ENCODE assay signal across 29 cellular contexts in the genomic region with DNA sequence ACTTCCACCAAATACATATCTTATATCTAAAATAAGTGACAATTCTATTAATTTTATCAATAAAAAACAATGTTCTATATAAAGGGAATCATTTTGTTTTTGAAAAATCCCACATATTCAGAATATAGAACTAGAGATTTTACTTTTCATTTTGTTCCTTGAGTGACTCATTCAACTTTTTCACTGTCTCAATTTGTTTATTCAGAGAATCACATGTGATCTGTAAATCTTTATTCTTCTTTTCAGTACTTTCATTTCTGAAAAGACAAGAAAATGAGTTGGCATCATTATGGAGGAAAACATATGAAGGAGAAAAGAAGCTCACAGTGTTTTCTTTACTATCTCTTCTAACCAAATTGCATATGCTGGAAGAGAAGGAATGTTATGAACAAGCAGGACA. TPM values are rescaled to one million over a fixed set of nuclear protein-coding genes. Genes with fewer than 3 reads are reported as not detected.
DNase-seq lines count a peak whose midpoint lies in the region; ATAC-seq, FAIRE-seq and TF ChIP-seq lines count a peak whose summit lies in the region.
"Had no signal": no experiment of that assay in that cellular context is flagged by ENCODE, and none has a peak within 500 bp of the region (broad histone marks: within the 10 kb centered on the region; RNA-seq: fewer than 3 reads in every experiment).

No MANE protein-coding gene starts in this region.

- H3F3A ChIP-seq in GM23248 (ENCODE audit: insufficient read depth) = no peaks in the 10 kb centered on the region

- peaks cover 15% of the 10 kb centered on the region for H3K4me1 ChIP-seq in ACC112 (ENCODE audit: control insufficient read depth, insufficient read depth, low read length, unreplicated experiment)
- H3K4me1 ChIP-seq in GM23248 (ENCODE audit: insufficient read depth) = peaks cover 8% of the 10 kb centered on the region
- H3K4me1 ChIP-seq in upper lobe of left lung = peaks cover 0 to 11% (median 5%) of the 10 kb centered on the region in 4 donors
- H3K4me1 ChIP-seq in endodermal cell (ENCODE audit: control insufficient read depth, insufficient read depth, low read length) = peaks cover 11% of the 10 kb centered on the region
- H3K4me1 ChIP-seq: BLaER1, parathyroid adenoma had no signal

- H3K27ac ChIP-seq in ACC112 (ENCODE audit: low read depth, low read length) (peak overlapping the region; percentile 45), GM23248 (no peak overlapping the region), upper lobe of left lung (no peak overlapping the region), endodermal cell (ENCODE audit: low read depth, low read length) (no peak overlapping the region)
- H3K27ac ChIP-seq: adrenal gland, BLaER1, parathyroid adenoma, spleen had no signal

- H3K36me3 Mint-ChIP-seq in endodermal cell (ENCODE audit: low read depth) = peaks cover 24% of the 10 kb centered on the region

- in situ Hi-C loops in GM23248 (cut with MboI) = loop anchor here (25.0 kb wide), 1 partner anchor 1317 kb away; no protein-coding TSS in a partner anchor

- no peaks in the 10 kb centered on the region for H4K20me1 ChIP-seq in GM23248 (ENCODE audit: insufficient read depth)
- H4K20me1 ChIP-seq: BLaER1 had no signal

- no peak for TF ChIP-seq CTCF in bronchial epithelial cell (IDR thresholded peaks at IDR 0.05; ENCODE audit: insufficient read depth, low read length, severe bottlenecking)
- TF ChIP-seq CTCF in upper lobe of left lung (IDR thresholded peaks at IDR 0.05) = no peak
- no peak for TF ChIP-seq CTCF in endodermal cell (conservative IDR thresholded peaks at IDR 0.05)

- H3K9ac ChIP-seq in GM23248 (no peak overlapping the region), endodermal cell (ENCODE audit: extremely low read depth, low read length, poor library complexity, severe bottlenecking) (no peak overlapping the region)
- H3K9ac ChIP-seq: BLaER1, parathyroid adenoma had no signal

- peaks cover 15% of the 10 kb centered on the region for H3K4me1 Mint-ChIP-seq in endodermal cell

- H3K9me3 ChIP-seq in GM23248 (ENCODE audit: low read depth) (no peaks in the 10 kb centered on the region), upper lobe of left lung (no peaks in the 10 kb centered on the region), endodermal cell (ENCODE audit: control insufficient read depth, low read length) (no peaks in the 10 kb centered on the region)
- H3K9me3 ChIP-seq: BLaER1, spleen had no signal

- no peaks in the 10 kb centered on the region for H3K79me2 ChIP-seq in ACC112 (ENCODE audit: control insufficient read depth, insufficient read depth, low read length, unreplicated experiment)
- H3K79me2 ChIP-seq in GM23248 (ENCODE audit: insufficient read depth) = no peaks in the 10 kb centered on the region
- H3K79me2 ChIP-seq: parathyroid adenoma had no signal

- TF ChIP-seq POLR2A in upper lobe of left lung (IDR thresholded peaks at IDR 0.05) = no peak

- H3K4me2 ChIP-seq in GM23248 (ENCODE audit: unreplicated experiment) = no peak overlapping the region
- H3K4me2 ChIP-seq: BLaER1 had no signal

- H3K4me3 Mint-ChIP-seq in endodermal cell = no peak overlapping the region
- H3K4me3 Mint-ChIP-seq: activated T-cell treated with anti-CD3 and anti-CD28 coated beads, Interleukin-2, amount 50 U/mL, for 72 hours; type B pancreatic cell had no signal

- H3K36me3 ChIP-seq in ACC112 (ENCODE audit: insufficient read depth, low read length) (no peaks in the 10 kb centered on the region; the same call in 1 of the 2 replicates), GM23248 (ENCODE audit: low read depth) (no peaks in the 10 kb centered on the region; the same call in 1 of the 2 replicates), bronchial epithelial cell (ENCODE audit: control insufficient read depth, insufficient read depth, low read length) (no peaks in the 10 kb centered on the region), upper lobe of left lung (no peaks in the 10 kb centered on the region), endodermal cell (ENCODE audit: control insufficient read depth, insufficient read depth, low read length) (peaks cover 52% of the 10 kb centered on the region)
- H3K36me3 ChIP-seq: adrenal gland had no signal

- FAIRE-seq in bronchial epithelial cell (lab: Jason Lieb, UNC) = no peak
- FAIRE-seq: H54 had no signal

- H2AFZ ChIP-seq in ACC112 (ENCODE audit: low read length, unreplicated experiment) (peak overlapping the region; percentile 20), GM23248 (0 out of 2 replicates have a peak overlapping the region, but pooled peaks have one; percentile 8)
- H2AFZ ChIP-seq: parathyroid adenoma had no signal

- no peak overlapping the region for H3K27ac Mint-ChIP-seq in endodermal cell
- H3K27ac Mint-ChIP-seq: activated T-cell treated with anti-CD3 and anti-CD28 coated beads, Interleukin-2, amount 50 U/mL, for 72 hours had no signal

- no peaks in the 10 kb centered on the region for H3K27me3 Mint-ChIP-seq in endodermal cell (ENCODE audit: insufficient read depth)
- H3K27me3 Mint-ChIP-seq: type B pancreatic cell had no signal

- intact Hi-C loops in cardiac septum (cut with DNase I) = no loop called here

- H3K4me3 ChIP-seq in ACC112 (ENCODE audit: low read depth, low read length) (no peak overlapping the region), GM23248 (no peak overlapping the region), bronchial epithelial cell (ENCODE audit: low read depth, low read length) (no peak overlapping the region), upper lobe of left lung (no peak overlapping the region), endodermal cell (ENCODE audit: low read length) (no peak overlapping the region)
- H3K4me3 ChIP-seq: adrenal gland, BLaER1, lung, spleen had no signal

- H3K9me3 Mint-ChIP-seq in endodermal cell = no peaks in the 10 kb centered on the region
- H3K9me3 Mint-ChIP-seq: activated T-cell treated with anti-CD3 and anti-CD28 coated beads, Interleukin-2, amount 50 U/mL, for 72 hours; type B pancreatic cell had no signal

- DNase-seq in GM23248 (peak; percentile 7), bronchial epithelial cell (ENCODE audit: low read depth) (peak; percentile 17), kidney tubule cell (ENCODE audit: low spot score) (peak; percentile 30), upper lobe of left lung (no peak), cardiac septum (ENCODE audit: low spot score) (no peak), endodermal cell (no peak)
- DNase-seq: activated CD4-positive, alpha-beta T cell treated with anti-CD3 and anti-CD28 coated beads for 4 hours; activated naive CD4-positive, alpha-beta T cell treated with Interleukin-2 at 50 U/mL for 16 hours; activated T-cell treated with anti-CD3 and anti-CD28 coated beads, Interleukin-2, amount 50 U/mL, for 72 hours; adrenal gland; DMS79; GF-D8; islet precursor cell; KG1; MM.1S; NCI-H1417; NCI-H2029 treated with DMSO at 0.1 percent for 48 hours; NCI-H2227 treated with DMSO at 0.1 percent for 48 hours; right cardiac atrium; spleen; substantia nigra had no signal

- ATAC-seq in upper lobe of left lung (ENCODE audit: low FRiP score in 2 of 2) (no peak), GM19324 (IDR thresholded peaks at IDR 0.05; ENCODE audit: low FRiP score, unreplicated experiment) (no peak)
- ATAC-seq: activated T-cell treated with anti-CD3 and anti-CD28 coated beads, Interleukin-2, amount 50 U/mL, for 72 hours had no signal

- TF ChIP-seq EP300 in upper lobe of left lung (IDR thresholded peaks at IDR 0.05) = no peak

- H3K9me2 ChIP-seq in GM23248 (ENCODE audit: insufficient read depth) = no peaks in the 10 kb centered on the region

- H3K27me3 ChIP-seq in ACC112 (ENCODE audit: insufficient read depth, low read length) = no peaks in the 10 kb centered on the region
- no peaks in the 10 kb centered on the region for H3K27me3 ChIP-seq in GM23248 (replicated peaks; ENCODE audit: insufficient read depth)
- H3K27me3 ChIP-seq in bronchial epithelial cell (ENCODE audit: control insufficient read depth, insufficient read depth, low read length) = no peaks in the 10 kb centered on the region
- H3K27me3 ChIP-seq in upper lobe of left lung = no peaks in the 10 kb centered on the region
- no peaks in the 10 kb centered on the region for H3K27me3 ChIP-seq in endodermal cell (ENCODE audit: control insufficient read depth, insufficient read depth, low read length, poor library complexity, severe bottlenecking)
- H3K27me3 ChIP-seq: adrenal gland, BLaER1, spleen had no signal

RNA-seq across cellular contexts. Expression of gene CIP2A, which starts 35.0 kb away (rescaled TPM):
- total RNA-seq in GM23248 (2014; rRNA removed; shearing (Covaris generic)) = 13.7 and 13.9 TPM in 2 replicates
- polyA plus RNA-seq in GM23248 (2016; fragmentation: Nextera tagmentation; extraction: Ambion mirVana) = 9.7 and 10.5 TPM in 2 replicates
- total RNA-seq in bronchial epithelial cell (0.79 and 1.5 TPM in 2 replicates), upper lobe of left lung (1 to 10 TPM; 1.9 to 7.5 (median 3.8) TPM), cardiac septum (1.3 TPM), endodermal cell (10 to 100 TPM; 30.3 to 43.6 TPM)
- polyA plus RNA-seq in endodermal cell (2013, experiment 1 of 2) = 35.8 TPM
- 35.6 TPM for polyA plus RNA-seq in endodermal cell (2013, experiment 2 of 2)

RNA-seq across cellular contexts. Expression of gene DZIP3, which starts 35.3 kb away (rescaled TPM):
- 3.3 and 6.5 TPM in 2 replicates for total RNA-seq in GM23248 (2014; rRNA removed; shearing (Covaris generic))
- polyA plus RNA-seq in GM23248 (2016; fragmentation: Nextera tagmentation; extraction: Ambion mirVana) = 5.0 and 5.4 TPM in 2 replicates
- total RNA-seq in bronchial epithelial cell (1.3 and 1.6 TPM in 2 replicates), upper lobe of left lung (10 to 100 TPM in 2 of 6 donors, 1 to 10 TPM in 4; 3.4 to 25.0 (median 7.5) TPM), cardiac septum (17.7 TPM), endodermal cell (10 to 100 TPM; 24.2 to 40.8 TPM)
- polyA plus RNA-seq in endodermal cell (2013, experiment 1 of 2) = 31.0 TPM
- 28.3 TPM for polyA plus RNA-seq in endodermal cell (2013, experiment 2 of 2)

RNA-seq across cellular contexts. Expression of gene MYH15, which starts 43.8 kb away (rescaled TPM):
- total RNA-seq in GM23248 (2014; rRNA removed; shearing (Covaris generic)) = 0.11 TPM in 1 of 2 replicates, not detected in the other
- 0.08 TPM in 1 of 2 replicates, not detected in the other for polyA plus RNA-seq in GM23248 (2016; fragmentation: Nextera tagmentation; extraction: Ambion mirVana)
- total RNA-seq in bronchial epithelial cell (under 0.01 TPM in 2 replicates), upper lobe of left lung (1 to 10 TPM in 3 of 6 donors, under 1 TPM in 3; 0.20 to 7.3 (median 0.93) TPM), cardiac septum (0.54 TPM), endodermal cell (under 1 TPM; 0.07 to 0.15 TPM)
- 0.46 TPM for polyA plus RNA-seq in endodermal cell (2013, experiment 1 of 2)
- polyA plus RNA-seq in endodermal cell (2013, experiment 2 of 2) = 0.21 TPM
- total RNA-seq: HT-29 had no signal

Comparison
In these comparisons a context has a peak if more than half of its experiments do, and no peak if none do; other contexts are left out.
1. DNase-seq: peak in GM23248 (single experiment), bronchial epithelial cell (single experiment) and kidney tubule cell (single experiment); none in upper lobe of left lung (0 of 2), cardiac septum (single experiment) and endodermal cell (single experiment).